In genomic region chr22:38398609-38399401, GRCh38 we compare ENCODE assay signal across 8 cellular contexts. TPM values are rescaled to one million over a fixed set of nuclear protein-coding genes. Genes with fewer than 3 reads are reported as not detected.
DNase-seq lines count a peak whose midpoint lies in the region; ATAC-seq and TF ChIP-seq lines count a peak whose summit lies in the region.

No MANE protein-coding gene starts in this region.

- in situ Hi-C loops in mammary epithelial cell (cut with MboI; ENCODE audit: low sequenced_read_pairs in 2 of 2): no loop called here

- H2AFZ ChIP-seq in HCT116 (ENCODE audit: low read depth, low read length, poor library complexity, severe bottlenecking) (peak overlapping the region; percentile 30), mammary epithelial cell (ENCODE audit: low read depth, low read length) (peak overlapping the region; percentile 64), smooth muscle cell (ENCODE audit: low read depth) (peak overlapping the region; percentile 94)

- H3K4me3 ChIP-seq in HCT116 (replicated peaks in 1 of 2; ENCODE audit: low read depth in 1 of 2, low read length in 2 of 2) (peak overlapping the region; percentile 72 to 73), mammary epithelial cell (replicated peaks in 1 of 3; ENCODE audit: insufficient read depth in 1 of 3, low read depth in 2 of 3, low read length in 3 of 3) (peak overlapping the region; percentile 64 to 80 (median 78)), smooth muscle cell (peak overlapping the region; percentile 95)

- H4K20me1 ChIP-seq in HCT116 (ENCODE audit: insufficient read depth) (no peaks in the 10 kb centered on the region), mammary epithelial cell (ENCODE audit: insufficient read depth, low read length) (no peaks in the 10 kb centered on the region), smooth muscle cell (ENCODE audit: low read depth) (peaks cover 28% of the 10 kb centered on the region)

- H3K4me2 ChIP-seq in HCT116 (ENCODE audit: low read length) (peak overlapping the region; percentile 89), mammary epithelial cell (ENCODE audit: insufficient read depth, low read depth, low read length) (peak overlapping the region; percentile 78), smooth muscle cell (peak overlapping the region; percentile 97)

- peak overlapping the region; percentile 97 for H3K9ac ChIP-seq in ES-I3 (ENCODE audit: low read depth, low read length)
- H3K9ac ChIP-seq in HCT116 (ENCODE audit: low read length): peak overlapping the region; percentile 76
- peak overlapping the region; percentile 53 for H3K9ac ChIP-seq in mammary epithelial cell (ENCODE audit: insufficient read depth, low read length)
- H3K9ac ChIP-seq in smooth muscle cell (ENCODE audit: low read depth): peak overlapping the region; percentile 85

- peak; percentile 79 for ATAC-seq in HCT116

- H3K27ac ChIP-seq in HCT116 (ENCODE audit: low read depth, low read length) (peak overlapping the region; percentile 71; the same call in 1 of the 2 replicates), VCaP (peak overlapping the region; percentile 66), mammary epithelial cell (ENCODE audit: insufficient read depth, low read depth, low read length) (peak overlapping the region; percentile 40), smooth muscle cell (ENCODE audit: low read depth) (peak overlapping the region; percentile 75)

- H3K27me3 ChIP-seq in HCT116 (ENCODE audit: insufficient read depth, low read length): no peaks in the 10 kb centered on the region
- H3K27me3 ChIP-seq in mammary epithelial cell (ENCODE audit: insufficient read depth, low read length): no peaks in the 10 kb centered on the region
- H3K27me3 ChIP-seq in smooth muscle cell (ENCODE audit: low read depth): no peaks in the 10 kb centered on the region

- POLR2A ChIA-PET in HCT116 (lab: Charles Lee): interaction anchor here (0.6 to 0.8 kb wide), 4 partner anchors 13 to 283 kb away, joined by 3 read pairs; partner anchors contain the start of gene TOMM22

- H3K36me3 ChIP-seq in ES-I3 (ENCODE audit: insufficient read depth, low read length) (no peaks in the 10 kb centered on the region), HCT116 (ENCODE audit: control insufficient read depth in 1 of 2, insufficient read depth in 2 of 2, low read length in 2 of 2) (no peaks in the 10 kb centered on the region), mammary epithelial cell (ENCODE audit: insufficient read depth, low read length) (no peaks in the 10 kb centered on the region), smooth muscle cell (ENCODE audit: low read depth) (no peaks in the 10 kb centered on the region)

- BruUV-seq in HCT116 (replicated peaks; lab: Mats Ljungman, UMichigan): no TSS peak
- BruUV-seq in mammary epithelial cell (replicated peaks; lab: Mats Ljungman, UMichigan): no TSS peak

- TF ChIP-seq CTCF in HCT116 (IDR thresholded peaks at IDR 0.05 in 2 of 3, conservative IDR thresholded peaks at IDR 0.05 in 1 of 3; ENCODE audit: borderline replicate concordance in 1 of 3, insufficient read depth in 1 of 3, low read depth in 2 of 3, low read length in 2 of 3): no peak
- no peak for TF ChIP-seq CTCF in VCaP (conservative IDR thresholded peaks at IDR 0.05)
- no peak for TF ChIP-seq CTCF in mammary epithelial cell (conservative IDR thresholded peaks at IDR 0.05 in 1 of 2, IDR thresholded peaks at IDR 0.05 in 1 of 2; ENCODE audit: extremely low read depth in 1 of 2, insufficient read depth in 1 of 2, low read depth in 1 of 2, low read length in 2 of 2)
- no peak for TF ChIP-seq CTCF in smooth muscle cell (IDR thresholded peaks at IDR 0.05; ENCODE audit: borderline replicate concordance, insufficient read depth, poor library complexity, severe bottlenecking)

- 0% methylated on average over 1 of the region's 101 CpGs for WGBS in mammary epithelial cell (ENCODE audit: low coverage, missing lambda C conversion rate)
- WGBS in smooth muscle cell (ENCODE audit: low lambda C conversion rate): 0% methylated on average over 19 of the region's 101 CpGs

- H3K79me2 ChIP-seq in HCT116 (ENCODE audit: insufficient read depth, low read length) (peaks cover 31% of the 10 kb centered on the region), mammary epithelial cell (ENCODE audit: insufficient read depth, low read length) (peaks cover 39% of the 10 kb centered on the region), smooth muscle cell (ENCODE audit: low read depth) (peaks cover 45% of the 10 kb centered on the region)

- peaks cover 25% of the 10 kb centered on the region for H3K4me1 ChIP-seq in ES-I3 (ENCODE audit: insufficient read depth, low read length)
- H3K4me1 ChIP-seq in HCT116 (ENCODE audit: control insufficient read depth in 1 of 2, insufficient read depth in 2 of 2, low read length in 2 of 2): peaks cover 6 to 14% of the 10 kb centered on the region in 2 experiments; a peak in 3 of 4 replicates
- H3K4me1 ChIP-seq in mammary epithelial cell (ENCODE audit: insufficient read depth, low read length): peaks cover 14% of the 10 kb centered on the region
- H3K4me1 ChIP-seq in smooth muscle cell (ENCODE audit: low read depth): peaks cover 30% of the 10 kb centered on the region

- dilution Hi-C loops in mammary epithelial cell (cut with HindIII; ENCODE audit: low sequenced_read_pairs): no loop called here

- TF ChIP-seq POLR2A in HCT116 (IDR thresholded peaks at IDR 0.05; ENCODE audit: borderline replicate concordance, extremely low read depth, insufficient read depth, insufficient read length): no peak

- no peak for TF ChIP-seq RAD21 in HCT116 (IDR thresholded peaks at IDR 0.05; ENCODE audit: low read depth)

- no peaks in the 10 kb centered on the region for H3F3A ChIP-seq in smooth muscle cell (ENCODE audit: low read depth)

- no peaks in the 10 kb centered on the region for H3K9me2 ChIP-seq in HCT116 (ENCODE audit: insufficient read depth)

- RAD21 ChIA-PET in HCT116 (lab: Charles Lee; ENCODE audit: low non-redundant PET in 1 of 2, low total read pairs in 2 of 2, uncharacterized antibody in 2 of 2, unreplicated experiment in 2 of 2): interaction anchor here in 1 of 2 experiments (0.6 kb wide), 2 partner anchors 114 to 300 kb away, joined by 3 to 5 read pairs; no protein-coding TSS in a partner anchor

- H3K9me3 ChIP-seq in ES-I3 (ENCODE audit: control insufficient read depth, insufficient read depth, low read length) (no peaks in the 10 kb centered on the region), HCT116 (ENCODE audit: control insufficient read depth in 1 of 2, insufficient read depth in 1 of 2, low read depth in 1 of 2, low read length in 2 of 2) (no peaks in the 10 kb centered on the region), mammary epithelial cell (replicated peaks; ENCODE audit: insufficient read depth, low read length) (no peaks in the 10 kb centered on the region), smooth muscle cell (replicated peaks; ENCODE audit: low read depth) (no peaks in the 10 kb centered on the region)

- DNase-seq in HCT116 (ENCODE audit: low read depth, low spot score): no peak
- DNase-seq in NCI-H1930 (lab: John Stamatoyannopoulos, UW): peak; percentile 82 to 90
- peak; percentile 64 for DNase-seq in mammary epithelial cell
- peak; percentile 47 for DNase-seq in inferior parietal cortex (ENCODE audit: extremely low spot score)
- DNase-seq in smooth muscle cell (lab: John Stamatoyannopoulos, UW; ENCODE audit: unreplicated experiment): peak; percentile 76
- no peak for DNase-seq in HPDE6-E6E7 (ENCODE audit: extremely low spot score)

- CTCF ChIA-PET in HCT116 (lab: Charles Lee) (interaction anchor here (0.9 to 1.2 kb wide), 3 partner anchors 12 to 346 kb away, joined by 3 read pairs; no protein-coding TSS in a partner anchor), mammary epithelial cell (lab: Charles Lee; ENCODE audit: low non-redundant PET) (no interaction called here)

- intact Hi-C loops in HCT116 (cut with micrococcal nuclease) (no loop called here), mammary epithelial cell (cut with micrococcal nuclease) (loop anchor here (5.0 kb wide), 1 partner anchor 102 kb away; no protein-coding TSS in a partner anchor)

TF ChIP-seq in HCT116, 20 proteins besides CTCF, POLR2A, EP300 and RAD21:
- TF ChIP-seq ZBTB33 (IDR thresholded peaks at IDR 0.05; ENCODE audit: extremely low read depth, insufficient replicate concordance, low read length) (no peak), ZFX (IDR thresholded peaks at IDR 0.05) (no peak), ELF1 (IDR thresholded peaks at IDR 0.05; ENCODE audit: borderline replicate concordance, low read depth) (no peak), SP1 (IDR thresholded peaks at IDR 0.05; ENCODE audit: low read depth) (no peak), ATF3 (IDR thresholded peaks at IDR 0.05) (no peak), EGR1 (IDR thresholded peaks at IDR 0.05; ENCODE audit: low read depth) (peak; percentile 7; the same call in 1 of the 2 replicates), MAX (IDR thresholded peaks at IDR 0.05) (no peak), POLR2AphosphoS5 (IDR thresholded peaks at IDR 0.05; ENCODE audit: low read depth, low read length) (peak; percentile 74)
TF ChIP-seq in HCT116: peak in this region for 2.

RNA-seq across cellular contexts. Expression of gene KCNJ4, which starts 56.2 kb away (rescaled TPM):
- total RNA-seq in HCT116 (2021; ENCODE audit: unreplicated experiment) (not detected), mammary epithelial cell (not detected), smooth muscle cell (0.81 TPM in 1 of 2 replicates, not detected in the other)
- 0.02 and 0.05 TPM in 2 replicates for polyA plus RNA-seq in HCT116 (2012)
- polyA plus RNA-seq in mammary epithelial cell (0.03 TPM), smooth muscle cell (not detected in 2 replicates)
- not detected for polyA minus RNA-seq in mammary epithelial cell

Comparison
In these comparisons a context has a peak if more than half of its experiments do, and no peak if none do; other contexts are left out.
1. DNase-seq: peak in NCI-H1930 (2 of 2), mammary epithelial cell (single experiment), inferior parietal cortex (single experiment) and smooth muscle cell (single experiment); none in HCT116 (single experiment) and HPDE6-E6E7 (single experiment).
2. H2AFZ ChIP-seq: peak in every context shown above with its lines; median percentile 94 in smooth muscle cell; 64 in mammary epithelial cell; 30 in HCT116.
3. Peak in every context shown above with its lines, with median percentiles within 50 percentile points of each other: H3K9ac ChIP-seq, H3K27ac ChIP-seq, H3K4me2 ChIP-seq and H3K4me3 ChIP-seq.